In genomic region chr5:132237141-132237540, GRCh38 we compare ENCODE assay signal across 16 cellular contexts. TPM values are rescaled to one million over a fixed set of nuclear protein-coding genes. Genes with fewer than 3 reads are reported as not detected.
DNase-seq lines count a peak whose midpoint lies in the region; ATAC-seq, FAIRE-seq and TF ChIP-seq lines count a peak whose summit lies in the region.
"Had no signal": no experiment of that assay in that cellular context is flagged by ENCODE, and none has a peak within 500 bp of the region (broad histone marks: within the 10 kb centered on the region; RNA-seq: fewer than 3 reads in every experiment).

No MANE protein-coding gene starts in this region.

- H3K27ac ChIP-seq in sigmoid colon, result no peak overlapping the region
- H3K27ac ChIP-seq: left ventricle myocardium inferior had no signal

- H3K4me3 ChIP-seq in epithelial cell of proximal tubule (ENCODE audit: low read depth, low read length) (no peak overlapping the region), sigmoid colon (no peak overlapping the region)
- H3K4me3 ChIP-seq: left ventricle myocardium inferior had no signal

- TF ChIP-seq CTCF in GM12873 (IDR thresholded peaks at IDR 0.05; ENCODE audit: insufficient read depth, low read depth, low read length, missing control alignments) (peak; percentile 10), epithelial cell of proximal tubule (conservative IDR thresholded peaks at IDR 0.05; ENCODE audit: low read depth, low read length) (peak; percentile 23), sigmoid colon (IDR thresholded peaks at IDR 0.05) (no peak), GM13976 (IDR thresholded peaks at IDR 0.05; ENCODE audit: borderline replicate concordance, control extremely low read depth, extremely low read depth, insufficient read depth, missing control alignments) (no peak)

- no peaks in the 10 kb centered on the region for H3K4me1 ChIP-seq in sigmoid colon
- H3K4me1 ChIP-seq: left ventricle myocardium inferior had no signal

- no peak for TF ChIP-seq EP300 in sigmoid colon (IDR thresholded peaks at IDR 0.05)

- 100% methylated on average over 1 of the region's 1 CpG for WGBS in sigmoid colon, 2 donors

- ATAC-seq in GM18909 (IDR thresholded peaks at IDR 0.05; ENCODE audit: poor library complexity, unreplicated experiment), result no peak

- H3K27me3 ChIP-seq in sigmoid colon, result no peaks in the 10 kb centered on the region

- DNase-seq in RCC 7860 (ENCODE audit: low spot score) (peak; percentile 9), epithelial cell of proximal tubule (ENCODE audit: low read depth) (no peak), sigmoid colon (peak; percentile 40), GM13976 (ENCODE audit: low spot score) (no peak)
- no peak for DNase-seq in activated CD4-positive, alpha-beta T cell treated with anti-CD3 and anti-CD28 coated beads for 1 hour
- DNase-seq: activated CD4-positive, alpha-beta memory T cell treated with anti-CD3 and anti-CD28 coated beads for 36 hours; activated naive CD4-positive, alpha-beta T cell; caudate nucleus; hypothalamus; left ventricle myocardium inferior; NCI-H1417; NCI-H510A treated with DMSO at 0.1 percent for 48 hours had no signal

- in situ Hi-C loops in GM13976 (cut with MboI; ENCODE audit: low sequenced_read_pairs, unreplicated experiment), result no loop called here

- peaks cover 0 to 1% (median 0%) of the 10 kb centered on the region in 4 donors for H3K9me3 ChIP-seq in sigmoid colon

- intact Hi-C loops in sigmoid colon (cut with DNase I), result loop anchor here (5.0 kb wide), 1 partner anchor 130 kb away; the partner anchor contains the start of gene SLC22A5

- no peaks in the 10 kb centered on the region for H3K36me3 ChIP-seq in sigmoid colon
- H3K36me3 ChIP-seq: left ventricle myocardium inferior had no signal

- no peak for FAIRE-seq in RCC 7860 (lab: Jason Lieb, UNC)
- FAIRE-seq: endothelial cell of umbilical vein had no signal

- no peak for TF ChIP-seq POLR2A in sigmoid colon (IDR thresholded peaks at IDR 0.05)

RNA-seq across cellular contexts. Expression of gene P4HA2, which starts 9.5 kb away (rescaled TPM):
- total RNA-seq in epithelial cell of proximal tubule (33.6 and 92.0 TPM in 2 replicates), sigmoid colon (10 to 100 TPM; 23.9 to 35.2 (median 28.9) TPM)
- polyA plus RNA-seq in sigmoid colon, result 10 to 100 TPM in 2 of 3 donors, 1 to 10 TPM in 1; 4.2 to 24.8 (median 12.5) TPM

RNA-seq across cellular contexts. Expression of gene PDLIM4, which starts 20.4 kb away (rescaled TPM):
- total RNA-seq in epithelial cell of proximal tubule (85.7 and 129 TPM in 2 replicates), sigmoid colon (100 to 1,000 TPM in 2 of 4 donors, 10 to 100 TPM in 2; 38.2 to 133 (median 90.1) TPM)
- 10 to 100 TPM in 2 of 3 donors, 1 to 10 TPM in 1; 2.1 to 16.5 (median 11.4) TPM for polyA plus RNA-seq in sigmoid colon
- total RNA-seq: activated CD4-positive, alpha-beta memory T cell treated with anti-CD3 and anti-CD28 coated beads for 36 hours had no signal
- polyA plus RNA-seq: neural cell had no signal

RNA-seq across cellular contexts. Expression of gene SLC22A4, which starts 57.1 kb away (rescaled TPM):
- total RNA-seq in epithelial cell of proximal tubule (0.75 and 1.6 TPM in 2 replicates), sigmoid colon (1 to 10 TPM in 2 of 4 donors, under 1 TPM in 2; 0.49 to 3.4 (median 0.95) TPM)
- 1 to 10 TPM in 1 of 3 donors, under 1 TPM in 2; 0.58 to 1.2 (median 0.69) TPM for polyA plus RNA-seq in sigmoid colon

Comparison
In these comparisons a context has a peak if more than half of its experiments do, and no peak if none do; other contexts are left out.
1. CTCF ChIP-seq: peak in GM12873 (single experiment) and epithelial cell of proximal tubule (single experiment); none in sigmoid colon (0 of 4) and GM13976 (single experiment).
2. DNase-seq: peak in RCC 7860 (single experiment) and sigmoid colon (single experiment); none in epithelial cell of proximal tubule (single experiment), activated CD4-positive, alpha-beta T cell treated with anti-CD3 and anti-CD28 coated beads for 1 hour (single experiment) and GM13976 (single experiment).